In genomic region chr17:2865228-2865627, GRCh38 we compare ENCODE assay signal across 22 cellular contexts.
DNase-seq lines count a peak whose midpoint lies in the region; ATAC-seq, FAIRE-seq and TF ChIP-seq lines count a peak whose summit lies in the region.
"Had no signal": no experiment of that assay in that cellular context is flagged by ENCODE, and none has a peak within 500 bp of the region (broad histone marks: within the 10 kb centered on the region; RNA-seq: fewer than 3 reads in every experiment).

No MANE protein-coding gene starts in this region.

- H3K27ac ChIP-seq in WERI-Rb-1 (peak overlapping the region; percentile 44), pancreas (peak overlapping the region; percentile 38 to 70 (median 50))
- H3K27ac ChIP-seq: SJCRH30 had no signal

- FAIRE-seq in pancreas (lab: Jason Lieb, UNC): no peak
- FAIRE-seq: GM12878, HTR-8/SVneo had no signal

- H3K9me3 Mint-ChIP-seq in natural killer cell: no peaks in the 10 kb centered on the region
- H3K9me3 Mint-ChIP-seq in natural killer cell treated with Interleukin-12 subunit alpha and Interleukin-12 subunit beta and Interleukin-15 and Interleukin-18, amount 100 ng/mL, for 72 hours: no peaks in the 10 kb centered on the region
- H3K9me3 Mint-ChIP-seq: CD4-positive, CD25-positive, alpha-beta regulatory T cell; H9; HFFc6 had no signal

- intact Hi-C loops in natural killer cell (cut with micrococcal nuclease): no loop called here
- intact Hi-C loops in pancreas (cut with DNase I): no loop called here

- no peaks in the 10 kb centered on the region for H3K36me3 Mint-ChIP-seq in natural killer cell
- no peaks in the 10 kb centered on the region for H3K36me3 Mint-ChIP-seq in natural killer cell treated with Interleukin-12 subunit alpha and Interleukin-12 subunit beta and Interleukin-15 and Interleukin-18, amount 100 ng/mL, for 72 hours

- H3K4me3 Mint-ChIP-seq in natural killer cell: no peak overlapping the region
- no peak overlapping the region for H3K4me3 Mint-ChIP-seq in natural killer cell treated with Interleukin-12 subunit alpha and Interleukin-12 subunit beta and Interleukin-15 and Interleukin-18, amount 100 ng/mL, for 72 hours
- H3K4me3 Mint-ChIP-seq: CD4-positive, CD25-positive, alpha-beta regulatory T cell; H9; HFFc6 had no signal

- no peak for ATAC-seq in natural killer cell
- ATAC-seq in natural killer cell treated with Interleukin-12 subunit alpha and Interleukin-12 subunit beta and Interleukin-15 and Interleukin-18, amount 100 ng/mL, for 72 hours: no peak
- ATAC-seq in pancreas: peak; percentile 55 to 72 (median 64)
- ATAC-seq in GM21529 (IDR thresholded peaks at IDR 0.05; ENCODE audit: unreplicated experiment): no peak
- ATAC-seq: GM12878, Panc1 had no signal

- H3K27ac Mint-ChIP-seq in natural killer cell: peak overlapping the region; percentile 52 to 85
- no peak overlapping the region for H3K27ac Mint-ChIP-seq in natural killer cell treated with Interleukin-12 subunit alpha and Interleukin-12 subunit beta and Interleukin-15 and Interleukin-18, amount 100 ng/mL, for 72 hours
- H3K27ac Mint-ChIP-seq: CD4-positive, CD25-positive, alpha-beta regulatory T cell had no signal

- WGBS in pancreas, 2 donors: 16 to 31% methylated on average over 3 of the region's 3 CpGs

- H3K27me3 Mint-ChIP-seq in natural killer cell (ENCODE audit: low read depth in 2 of 2): no peaks in the 10 kb centered on the region
- no peaks in the 10 kb centered on the region for H3K27me3 Mint-ChIP-seq in natural killer cell treated with Interleukin-12 subunit alpha and Interleukin-12 subunit beta and Interleukin-15 and Interleukin-18, amount 100 ng/mL, for 72 hours
- H3K27me3 Mint-ChIP-seq: CD4-positive, CD25-positive, alpha-beta regulatory T cell had no signal

- peaks cover 6 to 61% (median 43%) of the 10 kb centered on the region in 3 donors for H3K4me1 ChIP-seq in pancreas
- H3K4me1 ChIP-seq: SJCRH30 had no signal

- H3K4me3 ChIP-seq in WERI-Rb-1 (ENCODE audit: low read depth, low read length) (no peak overlapping the region), pancreas (peak overlapping the region in 1 of 4 donors; percentile 43)
- H3K4me3 ChIP-seq: GM12878, SJCRH30 had no signal

- H3K27me3 ChIP-seq in WERI-Rb-1 (ENCODE audit: insufficient read depth, low read depth, severe bottlenecking) (no peaks in the 10 kb centered on the region), pancreas (no peaks in the 10 kb centered on the region)
- H3K27me3 ChIP-seq: SJCRH30 had no signal

- H3K9me3 ChIP-seq in WERI-Rb-1 (ENCODE audit: severe bottlenecking) (no peaks in the 10 kb centered on the region), pancreas (no peaks in the 10 kb centered on the region)
- H3K9me3 ChIP-seq: SJCRH30 had no signal

- no peak for DNase-seq in natural killer cell
- DNase-seq in natural killer cell treated with Interleukin-12 subunit alpha and Interleukin-12 subunit beta and Interleukin-15 and Interleukin-18, amount 100 ng/mL, for 72 hours (ENCODE audit: low spot score): no peak
- peak; percentile 59 for DNase-seq in WERI-Rb-1
- DNase-seq in pancreas: peak in 4 of 6 donors; percentile 45 to 77 (median 70)
- DNase-seq in activated CD8-positive, alpha-beta memory T cell treated with anti-CD3 and anti-CD28 coated beads, Interleukin-2, amount 50 U/mL, for 48 hours: no peak
- no peak for DNase-seq in SHP77 (lab: John Stamatoyannopoulos, UW)
- DNase-seq: CD4-positive, CD25-positive, alpha-beta regulatory T cell; DMS79 treated with DMSO at 0.1 percent for 48 hours; H9; HFFc6; KG1; NCI-H1092; NCI-H1436 treated with DMSO at 0.1 percent for 48 hours; NCI-H1930; NCI-H446; NCI-H526; NK-92 treated with Interleukin-12 subunit alpha and Interleukin-12 subunit beta, amount 100 ng/mL, for 24 hours; SJCRH30 had no signal

- H3K36me3 ChIP-seq in WERI-Rb-1 (peaks cover 16% of the 10 kb centered on the region), pancreas (no peaks in the 10 kb centered on the region)
- H3K36me3 ChIP-seq: SJCRH30 had no signal

- H3K4me1 Mint-ChIP-seq in natural killer cell: peaks cover 47 to 53% of the 10 kb centered on the region in 2 donors
- H3K4me1 Mint-ChIP-seq in natural killer cell treated with Interleukin-12 subunit alpha and Interleukin-12 subunit beta and Interleukin-15 and Interleukin-18, amount 100 ng/mL, for 72 hours (ENCODE audit: low read depth in 2 of 2): peaks cover 26 to 36% of the 10 kb centered on the region in 2 donors

- no peak for TF ChIP-seq CTCF in natural killer cell (IDR thresholded peaks at IDR 0.05)
- no peak for TF ChIP-seq CTCF in WERI-Rb-1 (IDR thresholded peaks at IDR 0.05; ENCODE audit: low read depth, low read length)
- no peak for TF ChIP-seq CTCF in pancreas (IDR thresholded peaks at IDR 0.05)

Comparison
In these comparisons a context has a peak if more than half of its experiments do, and no peak if none do; other contexts are left out.
1. H3K27ac Mint-ChIP-seq: peak in natural killer cell (2 of 2); none in natural killer cell treated with Interleukin-12 subunit alpha and Interleukin-12 subunit beta and Interleukin-15 and Interleukin-18, amount 100 ng/mL, for 72 hours (0 of 2).
2. ATAC-seq: peak in pancreas (4 of 4); none in natural killer cell (0 of 3), natural killer cell treated with Interleukin-12 subunit alpha and Interleukin-12 subunit beta and Interleukin-15 and Interleukin-18, amount 100 ng/mL, for 72 hours (0 of 2) and GM21529 (single experiment).
3. DNase-seq: peak in WERI-Rb-1 (single experiment) and pancreas (4 of 6); none in natural killer cell (single experiment), natural killer cell treated with Interleukin-12 subunit alpha and Interleukin-12 subunit beta and Interleukin-15 and Interleukin-18, amount 100 ng/mL, for 72 hours (single experiment), activated CD8-positive, alpha-beta memory T cell treated with anti-CD3 and anti-CD28 coated beads, Interleukin-2, amount 50 U/mL, for 48 hours (single experiment) and SHP77 (0 of 2).